In genomic region chr6:50820590-50821234, GRCh38 we compare ENCODE assay signal across 1 cellular context.
TF ChIP-seq lines count a peak whose summit lies in the region.

No MANE protein-coding gene starts in this region.

TF ChIP-seq in SK-N-SH, 30 proteins besides CTCF, POLR2A, EP300 and RAD21 (continued from another document):
- TF ChIP-seq MEF2A (IDR thresholded peaks at IDR 0.05; ENCODE audit: borderline replicate concordance, low read depth) (no peak), POLR2AphosphoS5 (IDR thresholded peaks at IDR 0.05; ENCODE audit: low read depth, low read length) (no peak), RFX5 (IDR thresholded peaks at IDR 0.05; ENCODE audit: low read length) (no peak), TEAD4 (IDR thresholded peaks at IDR 0.05; ENCODE audit: borderline replicate concordance, insufficient read depth) (no peak), ELF1 (IDR thresholded peaks at IDR 0.05) (no peak), RCOR1 (IDR thresholded peaks at IDR 0.05; ENCODE audit: low read length) (no peak), SIN3A (IDR thresholded peaks at IDR 0.05; ENCODE audit: borderline replicate concordance, low read depth, low read length) (no peak), USF2 (IDR thresholded peaks at IDR 0.05; ENCODE audit: borderline replicate concordance, low read depth, low read length) (no peak), FOXM1 (IDR thresholded peaks at IDR 0.05; ENCODE audit: low read depth) (no peak)
- TF ChIP-seq, protein P1, sequence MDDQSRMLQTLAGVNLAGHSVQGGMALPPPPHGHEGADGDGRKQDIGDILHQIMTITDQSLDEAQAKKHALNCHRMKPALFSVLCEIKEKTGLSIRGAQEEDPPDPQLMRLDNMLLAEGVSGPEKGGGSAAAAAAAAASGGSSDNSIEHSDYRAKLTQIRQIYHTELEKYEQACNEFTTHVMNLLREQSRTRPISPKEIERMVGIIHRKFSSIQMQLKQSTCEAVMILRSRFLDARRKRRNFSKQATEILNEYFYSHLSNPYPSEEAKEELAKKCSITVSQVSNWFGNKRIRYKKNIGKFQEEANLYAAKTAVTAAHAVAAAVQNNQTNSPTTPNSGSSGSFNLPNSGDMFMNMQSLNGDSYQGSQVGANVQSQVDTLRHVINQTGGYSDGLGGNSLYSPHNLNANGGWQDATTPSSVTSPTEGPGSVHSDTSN (IDR thresholded peaks at IDR 0.05) = no peak
- TF ChIP-seq, protein P2, sequence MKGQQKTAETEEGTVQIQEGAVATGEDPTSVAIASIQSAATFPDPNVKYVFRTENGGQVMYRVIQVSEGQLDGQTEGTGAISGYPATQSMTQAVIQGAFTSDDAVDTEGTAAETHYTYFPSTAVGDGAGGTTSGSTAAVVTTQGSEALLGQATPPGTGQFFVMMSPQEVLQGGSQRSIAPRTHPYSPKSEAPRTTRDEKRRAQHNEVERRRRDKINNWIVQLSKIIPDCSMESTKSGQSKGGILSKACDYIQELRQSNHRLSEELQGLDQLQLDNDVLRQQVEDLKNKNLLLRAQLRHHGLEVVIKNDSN (IDR thresholded peaks at IDR 0.05; ENCODE audit: borderline replicate concordance, low read depth) = no peak
- TF ChIP-seq, protein P3, sequence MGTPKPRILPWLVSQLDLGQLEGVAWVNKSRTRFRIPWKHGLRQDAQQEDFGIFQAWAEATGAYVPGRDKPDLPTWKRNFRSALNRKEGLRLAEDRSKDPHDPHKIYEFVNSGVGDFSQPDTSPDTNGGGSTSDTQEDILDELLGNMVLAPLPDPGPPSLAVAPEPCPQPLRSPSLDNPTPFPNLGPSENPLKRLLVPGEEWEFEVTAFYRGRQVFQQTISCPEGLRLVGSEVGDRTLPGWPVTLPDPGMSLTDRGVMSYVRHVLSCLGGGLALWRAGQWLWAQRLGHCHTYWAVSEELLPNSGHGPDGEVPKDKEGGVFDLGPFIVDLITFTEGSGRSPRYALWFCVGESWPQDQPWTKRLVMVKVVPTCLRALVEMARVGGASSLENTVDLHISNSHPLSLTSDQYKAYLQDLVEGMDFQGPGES (IDR thresholded peaks at IDR 0.05; ENCODE audit: low read depth, low read length) = no peak
- TF ChIP-seq, protein P4, sequence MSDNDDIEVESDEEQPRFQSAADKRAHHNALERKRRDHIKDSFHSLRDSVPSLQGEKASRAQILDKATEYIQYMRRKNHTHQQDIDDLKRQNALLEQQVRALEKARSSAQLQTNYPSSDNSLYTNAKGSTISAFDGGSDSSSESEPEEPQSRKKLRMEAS (IDR thresholded peaks at IDR 0.05; ENCODE audit: low read depth) = no peak
